ENCODE assay signal across 11 cellular contexts in the genomic region with DNA sequence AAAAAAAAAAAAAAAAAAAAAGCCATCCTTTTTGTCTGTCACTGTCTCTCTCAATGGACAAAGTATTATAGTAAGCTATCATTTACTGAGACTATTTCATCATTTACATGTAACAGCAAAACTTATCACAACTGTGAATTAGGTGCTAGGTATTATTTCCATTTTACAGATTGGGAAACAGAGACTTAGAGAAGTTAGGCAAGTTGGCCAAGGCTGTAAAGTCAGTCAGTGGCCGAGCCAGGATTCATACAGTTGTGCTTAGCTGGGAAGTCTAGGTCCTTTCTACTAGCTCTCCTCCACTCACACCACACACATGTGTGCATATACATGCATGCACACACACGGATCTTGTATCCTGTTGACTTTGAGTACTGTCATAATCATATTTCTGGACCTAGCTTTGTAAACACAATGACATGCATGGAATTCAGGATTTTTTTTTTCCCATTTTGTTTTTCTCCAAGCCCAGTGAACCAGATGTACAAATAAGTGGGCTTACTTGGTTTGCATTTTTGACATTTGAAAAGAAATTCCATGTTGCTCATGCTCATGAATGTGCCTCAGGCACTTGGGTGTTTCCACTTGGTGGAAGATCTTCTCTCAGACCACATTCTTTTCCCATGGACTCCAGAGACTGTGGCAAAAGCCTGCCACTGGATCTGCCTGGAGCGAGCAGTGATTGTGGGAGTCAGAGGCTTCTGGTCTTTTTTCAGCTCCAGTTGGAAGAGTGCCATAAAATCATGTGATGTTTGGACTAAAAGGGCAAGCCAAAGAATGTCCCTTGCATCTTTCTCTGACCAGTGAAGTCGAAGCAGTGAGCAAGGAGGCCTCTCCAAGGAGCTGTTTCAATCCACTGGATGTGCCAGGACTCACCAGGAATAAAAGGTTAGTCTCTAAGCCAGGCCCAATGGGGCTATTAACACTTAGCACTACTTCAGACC.
DNase-seq lines count a peak whose midpoint lies in the region; ATAC-seq and TF ChIP-seq lines count a peak whose summit lies in the region.
"Had no signal": no experiment of that assay in that cellular context is flagged by ENCODE, and none has a peak within 500 bp of the region (broad histone marks: within the 10 kb centered on the region; RNA-seq: fewer than 3 reads in every experiment).

No MANE protein-coding gene starts in this region.

- no peak overlapping the region for H3K4me3 ChIP-seq in coronary artery

- CTCF ChIA-PET in activated CD4-positive, alpha-beta memory T cell treated with anti-CD3 and anti-CD28 coated beads, Interleukin-2, amount 10 ng/mL, durations not matched to agents 7 days and 5 days (lab: Charles Lee), result interaction anchor here (0.6 to 1.3 kb wide), 4 partner anchors 12 to 1555 kb away, joined by 3 to 6 read pairs (median 3); no protein-coding TSS in a partner anchor
- CTCF ChIA-PET in activated CD8-positive, alpha-beta memory T cell treated with anti-CD3 and anti-CD28 coated beads, Interleukin-2, amount 10 ng/mL, durations not matched to agents 7 days and 5 days (lab: Charles Lee), result interaction anchor here (1.0 to 3.0 kb wide), 3 partner anchors 11 to 440 kb away, joined by 3 to 11 read pairs (median 10); no protein-coding TSS in a partner anchor

- H3K36me3 Mint-ChIP-seq in type B pancreatic cell, result no peaks in the 10 kb centered on the region
- no peaks in the 10 kb centered on the region for H3K36me3 Mint-ChIP-seq in activated CD4-positive, alpha-beta memory T cell treated with anti-CD3 and anti-CD28 coated beads, Interleukin-2, amount 10 ng/mL, durations not matched to agents 7 days and 5 days (ENCODE audit: low read depth)
- no peaks in the 10 kb centered on the region for H3K36me3 Mint-ChIP-seq in activated CD8-positive, alpha-beta memory T cell treated with anti-CD3 and anti-CD28 coated beads, Interleukin-2, amount 10 ng/mL, durations not matched to agents 7 days and 5 days

- TF ChIP-seq CTCF in coronary artery (IDR thresholded peaks at IDR 0.05), result no peak
- TF ChIP-seq CTCF in type B pancreatic cell (conservative IDR thresholded peaks at IDR 0.05), result no peak

- DNase-seq in NCI-H2196 (lab: John Stamatoyannopoulos, UW; ENCODE audit: unreplicated experiment), result peak; percentile 5
- no peak for DNase-seq in NCI-H2196 treated with DMSO at 0.1 percent for 48 hours (lab: John Stamatoyannopoulos, UW; ENCODE audit: unreplicated experiment)
- no peak for DNase-seq in coronary artery (ENCODE audit: low spot score)
- DNase-seq in left lobe of liver (ENCODE audit: low spot score), result no peak
- DNase-seq in type B pancreatic cell (ENCODE audit: extremely low spot score, unreplicated experiment), result no peak
- DNase-seq in activated CD4-positive, alpha-beta memory T cell treated with anti-CD3 and anti-CD28 coated beads, Interleukin-2, amount 10 ng/mL, durations not matched to agents 7 days and 5 days, result no peak
- no peak for DNase-seq in activated CD8-positive, alpha-beta memory T cell treated with anti-CD3 and anti-CD28 coated beads, Interleukin-2, amount 10 ng/mL, durations not matched to agents 7 days and 5 days
- no peak for DNase-seq in occipital lobe (lab: John Stamatoyannopoulos, UW)
- DNase-seq: activated CD4-positive, alpha-beta T cell treated with anti-CD3 and anti-CD28 coated beads, Interleukin-2, amount 50 U/mL, for 48 hours; NCI-H446 treated with DMSO at 0.1 percent for 48 hours had no signal

- no peaks in the 10 kb centered on the region for H3K9me3 Mint-ChIP-seq in type B pancreatic cell
- H3K9me3 Mint-ChIP-seq in activated CD4-positive, alpha-beta memory T cell treated with anti-CD3 and anti-CD28 coated beads, Interleukin-2, amount 10 ng/mL, durations not matched to agents 7 days and 5 days, result no peaks in the 10 kb centered on the region
- no peaks in the 10 kb centered on the region for H3K9me3 Mint-ChIP-seq in activated CD8-positive, alpha-beta memory T cell treated with anti-CD3 and anti-CD28 coated beads, Interleukin-2, amount 10 ng/mL, durations not matched to agents 7 days and 5 days (ENCODE audit: low read depth)

- H3K27ac ChIP-seq in coronary artery, result peak overlapping the region; percentile 60 to 85

- peaks cover 7% of the 10 kb centered on the region for H3K4me1 Mint-ChIP-seq in type B pancreatic cell (ENCODE audit: unreplicated experiment)
- H3K4me1 Mint-ChIP-seq in activated CD4-positive, alpha-beta memory T cell treated with anti-CD3 and anti-CD28 coated beads, Interleukin-2, amount 10 ng/mL, durations not matched to agents 7 days and 5 days, result no peaks in the 10 kb centered on the region
- no peaks in the 10 kb centered on the region for H3K4me1 Mint-ChIP-seq in activated CD8-positive, alpha-beta memory T cell treated with anti-CD3 and anti-CD28 coated beads, Interleukin-2, amount 10 ng/mL, durations not matched to agents 7 days and 5 days

- H3K27me3 Mint-ChIP-seq in type B pancreatic cell, result peaks cover under 1% of the 10 kb centered on the region
- peaks cover 14% of the 10 kb centered on the region for H3K27me3 Mint-ChIP-seq in activated CD4-positive, alpha-beta memory T cell treated with anti-CD3 and anti-CD28 coated beads, Interleukin-2, amount 10 ng/mL, durations not matched to agents 7 days and 5 days
- H3K27me3 Mint-ChIP-seq in activated CD8-positive, alpha-beta memory T cell treated with anti-CD3 and anti-CD28 coated beads, Interleukin-2, amount 10 ng/mL, durations not matched to agents 7 days and 5 days, result peaks cover 26% of the 10 kb centered on the region
- H3K27me3 Mint-ChIP-seq: progenitor cell of endocrine pancreas had no signal

- POLR2A ChIA-PET in activated CD4-positive, alpha-beta memory T cell treated with anti-CD3 and anti-CD28 coated beads, Interleukin-2, amount 10 ng/mL, durations not matched to agents 7 days and 5 days (lab: Charles Lee), result interaction anchor here (0.7 kb wide), 1 partner anchor 13 kb away, joined by 3 read pairs; no protein-coding TSS in a partner anchor

- peak overlapping the region; percentile 35 for H3K27ac Mint-ChIP-seq in type B pancreatic cell
- no peak overlapping the region for H3K27ac Mint-ChIP-seq in activated CD4-positive, alpha-beta memory T cell treated with anti-CD3 and anti-CD28 coated beads, Interleukin-2, amount 10 ng/mL, durations not matched to agents 7 days and 5 days
- H3K27ac Mint-ChIP-seq in activated CD8-positive, alpha-beta memory T cell treated with anti-CD3 and anti-CD28 coated beads, Interleukin-2, amount 10 ng/mL, durations not matched to agents 7 days and 5 days, result no peak overlapping the region
- H3K27ac Mint-ChIP-seq: progenitor cell of endocrine pancreas had no signal

- H3K4me3 Mint-ChIP-seq in type B pancreatic cell, result peak overlapping the region; percentile 14
- no peak overlapping the region for H3K4me3 Mint-ChIP-seq in activated CD4-positive, alpha-beta memory T cell treated with anti-CD3 and anti-CD28 coated beads, Interleukin-2, amount 10 ng/mL, durations not matched to agents 7 days and 5 days
- no peak overlapping the region for H3K4me3 Mint-ChIP-seq in activated CD8-positive, alpha-beta memory T cell treated with anti-CD3 and anti-CD28 coated beads, Interleukin-2, amount 10 ng/mL, durations not matched to agents 7 days and 5 days

- ATAC-seq in left lobe of liver, result peak; percentile 75
- no peak for ATAC-seq in activated CD8-positive, alpha-beta memory T cell treated with anti-CD3 and anti-CD28 coated beads, Interleukin-2, amount 10 ng/mL, durations not matched to agents 7 days and 5 days
